3 cellular contexts compared by ENCODE assay signal in genomic region chr4:80077639-80078038, GRCh38.
A peak's percentile ranks its signal among the peaks of the same experiment; 100 is the strongest.
TF ChIP-seq lines count a peak whose summit lies in the region.

No MANE protein-coding gene starts in this region.

TF ChIP-seq in SK-N-SH, 30 proteins besides CTCF, POLR2A, EP300 and RAD21:
- TF ChIP-seq FOXM1 (IDR thresholded peaks at IDR 0.05; ENCODE audit: low read depth): no peak
- TF ChIP-seq FOSL2 (IDR thresholded peaks at IDR 0.05; ENCODE audit: borderline replicate concordance, low read depth): peak; percentile 94
- TF ChIP-seq, protein P1, sequence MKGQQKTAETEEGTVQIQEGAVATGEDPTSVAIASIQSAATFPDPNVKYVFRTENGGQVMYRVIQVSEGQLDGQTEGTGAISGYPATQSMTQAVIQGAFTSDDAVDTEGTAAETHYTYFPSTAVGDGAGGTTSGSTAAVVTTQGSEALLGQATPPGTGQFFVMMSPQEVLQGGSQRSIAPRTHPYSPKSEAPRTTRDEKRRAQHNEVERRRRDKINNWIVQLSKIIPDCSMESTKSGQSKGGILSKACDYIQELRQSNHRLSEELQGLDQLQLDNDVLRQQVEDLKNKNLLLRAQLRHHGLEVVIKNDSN (IDR thresholded peaks at IDR 0.05; ENCODE audit: borderline replicate concordance, low read depth): peak; percentile 67; the same call in 1 of the 2 replicates
- TF ChIP-seq RXRA (IDR thresholded peaks at IDR 0.05; ENCODE audit: borderline replicate concordance, low read depth): 0 out of 2 replicates have a peak, but pooled peaks have one; percentile 15
- TF ChIP-seq, protein P2, sequence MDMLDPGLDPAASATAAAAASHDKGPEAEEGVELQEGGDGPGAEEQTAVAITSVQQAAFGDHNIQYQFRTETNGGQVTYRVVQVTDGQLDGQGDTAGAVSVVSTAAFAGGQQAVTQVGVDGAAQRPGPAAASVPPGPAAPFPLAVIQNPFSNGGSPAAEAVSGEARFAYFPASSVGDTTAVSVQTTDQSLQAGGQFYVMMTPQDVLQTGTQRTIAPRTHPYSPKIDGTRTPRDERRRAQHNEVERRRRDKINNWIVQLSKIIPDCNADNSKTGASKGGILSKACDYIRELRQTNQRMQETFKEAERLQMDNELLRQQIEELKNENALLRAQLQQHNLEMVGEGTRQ (IDR thresholded peaks at IDR 0.05; ENCODE audit: borderline replicate concordance, low read depth, low read length): no peak
- peak; percentile 91 for TF ChIP-seq JUND (IDR thresholded peaks at IDR 0.05)
- TF ChIP-seq GABPA (IDR thresholded peaks at IDR 0.05; ENCODE audit: low read depth): peak; percentile 27; the same call in 1 of the 2 replicates
- TF ChIP-seq TCF12 (IDR thresholded peaks at IDR 0.05): peak; percentile 73
- TF ChIP-seq PBX3 (IDR thresholded peaks at IDR 0.05): peak; percentile 85
- TF ChIP-seq, protein P3, sequence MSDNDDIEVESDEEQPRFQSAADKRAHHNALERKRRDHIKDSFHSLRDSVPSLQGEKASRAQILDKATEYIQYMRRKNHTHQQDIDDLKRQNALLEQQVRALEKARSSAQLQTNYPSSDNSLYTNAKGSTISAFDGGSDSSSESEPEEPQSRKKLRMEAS (IDR thresholded peaks at IDR 0.05; ENCODE audit: low read depth): 0 out of 2 replicates have a peak, but pooled peaks have one; percentile 30

TF ChIP-seq in SK-N-SH treated with all-trans-retinoic acid at 6 μM for 48 hours, 23 proteins besides CTCF, POLR2A, EP300 and RAD21:
- no peak for TF ChIP-seq SNAI2 (CRISPR knock-in tag; IDR thresholded peaks at IDR 0.05)
- TF ChIP-seq, protein P4, sequence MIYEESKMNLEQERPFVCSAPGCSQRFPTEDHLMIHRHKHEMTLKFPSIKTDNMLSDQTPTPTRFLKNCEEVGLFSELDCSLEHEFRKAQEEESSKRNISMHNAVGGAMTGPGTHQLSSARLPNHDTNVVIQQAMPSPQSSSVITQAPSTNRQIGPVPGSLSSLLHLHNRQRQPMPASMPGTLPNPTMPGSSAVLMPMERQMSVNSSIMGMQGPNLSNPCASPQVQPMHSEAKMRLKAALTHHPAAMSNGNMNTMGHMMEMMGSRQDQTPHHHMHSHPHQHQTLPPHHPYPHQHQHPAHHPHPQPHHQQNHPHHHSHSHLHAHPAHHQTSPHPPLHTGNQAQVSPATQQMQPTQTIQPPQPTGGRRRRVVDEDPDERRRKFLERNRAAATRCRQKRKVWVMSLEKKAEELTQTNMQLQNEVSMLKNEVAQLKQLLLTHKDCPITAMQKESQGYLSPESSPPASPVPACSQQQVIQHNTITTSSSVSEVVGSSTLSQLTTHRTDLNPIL (CRISPR knock-in tag; IDR thresholded peaks at IDR 0.05; ENCODE audit: low read depth): no peak

TF ChIP-seq in endothelial cell of umbilical vein, 7 proteins besides CTCF, POLR2A, EP300 and RAD21:
- TF ChIP-seq FOS (IDR thresholded peaks at IDR 0.05; ENCODE audit: borderline replicate concordance, insufficient read depth, low read length) (peak; percentile 98), GATA2 (IDR thresholded peaks at IDR 0.05; ENCODE audit: insufficient read depth, insufficient read length, low read depth, low read length) (peak; percentile 47), MYC (IDR thresholded peaks at IDR 0.05; ENCODE audit: low read depth, low read length) (no peak), POLR2AphosphoS5 (IDR thresholded peaks at IDR 0.05; ENCODE audit: insufficient read depth, low read depth, low read length) (peak; percentile 21), EZH2 (IDR thresholded peaks at IDR 0.05; ENCODE audit: borderline replicate concordance, low read depth, low read length, severe bottlenecking) (no peak), JUN (IDR thresholded peaks at IDR 0.05; ENCODE audit: borderline replicate concordance, insufficient read depth, insufficient read length, low read depth) (peak; percentile 93)
